In genomic region chr12:16626991-16627390, GRCh38 we compare ENCODE assay signal across 21 cellular contexts. TPM values are rescaled to one million over a fixed set of nuclear protein-coding genes. Genes with fewer than 3 reads are reported as not detected.
DNase-seq lines count a peak whose midpoint lies in the region; ATAC-seq, FAIRE-seq and TF ChIP-seq lines count a peak whose summit lies in the region.
"Had no signal": no experiment of that assay in that cellular context is flagged by ENCODE, and none has a peak within 500 bp of the region (broad histone marks: within the 10 kb centered on the region; RNA-seq: fewer than 3 reads in every experiment).

No MANE protein-coding gene starts in this region.

- H3K27me3 Mint-ChIP-seq in nephron progenitor cell (ENCODE audit: low read depth, poor library complexity): no peaks in the 10 kb centered on the region
- H3K27me3 Mint-ChIP-seq in activated T-helper 2 cell treated with anti-CD3 and anti-CD28 coated beads, Interferon-gamma antibody, Interleukin-2, Interleukin-4, amounts not matched to agents 10 μg/mL and 5 μg/mL and 100 μg/mL, durations not matched to agents 14 hours and 24 hours and 36 hours (ENCODE audit: low read depth): no peaks in the 10 kb centered on the region
- H3K27me3 Mint-ChIP-seq: CD4-positive, alpha-beta memory T cell; CD4-positive, CD25-positive, alpha-beta regulatory T cell; CD8-positive, alpha-beta memory T cell had no signal

- DNase-seq in D721Med (ENCODE audit: insufficient read length, low spot score) (no peak), NCI-H69 (lab: John Stamatoyannopoulos, UW) (peak; percentile 9), OCI-M1 (lab: John Stamatoyannopoulos, UW) (peak; percentile 14), nephron progenitor cell (no peak)
- DNase-seq in activated T-helper 2 cell treated with anti-CD3 and anti-CD28 coated beads, Interferon-gamma antibody, Interleukin-2, Interleukin-4, amounts not matched to agents 10 μg/mL and 5 μg/mL and 100 μg/mL, durations not matched to agents 14 hours and 24 hours and 36 hours (ENCODE audit: low spot score): no peak
- DNase-seq: 8988T; ACHN; BE2C; C1 segment of cervical spinal cord; CD4-positive, alpha-beta memory T cell; CD4-positive, CD25-positive, alpha-beta regulatory T cell; CD8-positive, alpha-beta memory T cell; COR-L47; GF-D8 had no signal

- no peak for ATAC-seq in SK-N-SH treated with all-trans-retinoic acid at 6 μM for 48 hours

- H3K27ac Mint-ChIP-seq in nephron progenitor cell: no peak overlapping the region
- no peak overlapping the region for H3K27ac Mint-ChIP-seq in activated T-helper 2 cell treated with anti-CD3 and anti-CD28 coated beads, Interferon-gamma antibody, Interleukin-2, Interleukin-4, amounts not matched to agents 10 μg/mL and 5 μg/mL and 100 μg/mL, durations not matched to agents 14 hours and 24 hours and 36 hours
- H3K27ac Mint-ChIP-seq: CD14-positive monocyte; CD4-positive, alpha-beta memory T cell; CD4-positive, CD25-positive, alpha-beta regulatory T cell; CD8-positive, alpha-beta memory T cell had no signal

- intact Hi-C loops in activated T-helper 2 cell treated with anti-CD3 and anti-CD28 coated beads, Interferon-gamma antibody, Interleukin-2, Interleukin-4, amounts not matched to agents 10 μg/mL and 5 μg/mL and 100 μg/mL, durations not matched to agents 14 hours and 24 hours and 36 hours (cut with micrococcal nuclease): no loop called here

- no peaks in the 10 kb centered on the region for H3K4me1 Mint-ChIP-seq in nephron progenitor cell
- no peaks in the 10 kb centered on the region for H3K4me1 Mint-ChIP-seq in activated T-helper 2 cell treated with anti-CD3 and anti-CD28 coated beads, Interferon-gamma antibody, Interleukin-2, Interleukin-4, amounts not matched to agents 10 μg/mL and 5 μg/mL and 100 μg/mL, durations not matched to agents 14 hours and 24 hours and 36 hours (ENCODE audit: low read depth)
- H3K4me1 Mint-ChIP-seq: CD14-positive monocyte; CD4-positive, alpha-beta memory T cell; CD4-positive, CD25-positive, alpha-beta regulatory T cell; CD8-positive, alpha-beta memory T cell had no signal

- no peaks in the 10 kb centered on the region for H3K36me3 Mint-ChIP-seq in nephron progenitor cell (ENCODE audit: low read depth)
- no peaks in the 10 kb centered on the region for H3K36me3 Mint-ChIP-seq in activated T-helper 2 cell treated with anti-CD3 and anti-CD28 coated beads, Interferon-gamma antibody, Interleukin-2, Interleukin-4, amounts not matched to agents 10 μg/mL and 5 μg/mL and 100 μg/mL, durations not matched to agents 14 hours and 24 hours and 36 hours (ENCODE audit: low read depth)
- H3K36me3 Mint-ChIP-seq: CD14-positive monocyte; CD4-positive, alpha-beta memory T cell; CD4-positive, CD25-positive, alpha-beta regulatory T cell; CD8-positive, alpha-beta memory T cell had no signal

- H3K4me3 Mint-ChIP-seq in nephron progenitor cell: no peak overlapping the region
- H3K4me3 Mint-ChIP-seq in activated T-helper 2 cell treated with anti-CD3 and anti-CD28 coated beads, Interferon-gamma antibody, Interleukin-2, Interleukin-4, amounts not matched to agents 10 μg/mL and 5 μg/mL and 100 μg/mL, durations not matched to agents 14 hours and 24 hours and 36 hours (ENCODE audit: low read depth): no peak overlapping the region
- H3K4me3 Mint-ChIP-seq: CD14-positive monocyte; CD4-positive, alpha-beta memory T cell; CD4-positive, CD25-positive, alpha-beta regulatory T cell; CD8-positive, alpha-beta memory T cell had no signal

- FAIRE-seq in D721Med (lab: Jason Lieb, UNC): peak; percentile 48
- FAIRE-seq: A204.1, G401.6, GM12892, GM18507, GM19239 had no signal

- H3K9me3 Mint-ChIP-seq in nephron progenitor cell: no peaks in the 10 kb centered on the region
- peaks cover 9% of the 10 kb centered on the region for H3K9me3 Mint-ChIP-seq in activated T-helper 2 cell treated with anti-CD3 and anti-CD28 coated beads, Interferon-gamma antibody, Interleukin-2, Interleukin-4, amounts not matched to agents 10 μg/mL and 5 μg/mL and 100 μg/mL, durations not matched to agents 14 hours and 24 hours and 36 hours

- no peak for TF ChIP-seq CTCF in D721Med (IDR thresholded peaks at IDR 0.05; ENCODE audit: insufficient read depth, missing control alignments)
- TF ChIP-seq CTCF in nephron progenitor cell (IDR thresholded peaks at IDR 0.05): no peak

TF ChIP-seq in SK-N-SH treated with all-trans-retinoic acid at 6 μM for 48 hours, 23 proteins besides CTCF, POLR2A, EP300 and RAD21:
- no peak for TF ChIP-seq SNAI2 (CRISPR knock-in tag; IDR thresholded peaks at IDR 0.05)
- no peak for TF ChIP-seq RARB (CRISPR knock-in tag; IDR thresholded peaks at IDR 0.05)
- no peak for TF ChIP-seq CSRNP3 (CRISPR knock-in tag; IDR thresholded peaks at IDR 0.05)
- TF ChIP-seq ZFP30 (CRISPR knock-in tag; IDR thresholded peaks at IDR 0.05): no peak
- no peak for TF ChIP-seq ZNF8 (CRISPR knock-in tag; IDR thresholded peaks at IDR 0.05)
- no peak for TF ChIP-seq PPARA (CRISPR knock-in tag; IDR thresholded peaks at IDR 0.05; ENCODE audit: borderline replicate concordance)
- no peak for TF ChIP-seq ZNF70 (CRISPR knock-in tag; IDR thresholded peaks at IDR 0.05)
- no peak for TF ChIP-seq TSHZ2 (CRISPR knock-in tag; IDR thresholded peaks at IDR 0.05)
- TF ChIP-seq POU6F1 (CRISPR knock-in tag; IDR thresholded peaks at IDR 0.05; ENCODE audit: borderline replicate concordance, low read depth): no peak
- TF ChIP-seq ZC3H10 (CRISPR knock-in tag; IDR thresholded peaks at IDR 0.05): no peak
- no peak for TF ChIP-seq CSDC2 (CRISPR knock-in tag; IDR thresholded peaks at IDR 0.05)

RNA-seq across cellular contexts. Expression of gene LMO3, which starts 21.0 kb away (rescaled TPM):
- not detected in 2 replicates for total RNA-seq in activated T-helper 2 cell treated with anti-CD3 and anti-CD28 coated beads, Interferon-gamma antibody, Interleukin-2, Interleukin-4, amounts not matched to agents 10 μg/mL and 5 μg/mL and 100 μg/mL, durations not matched to agents 14 hours and 24 hours and 36 hours
- total RNA-seq: CD4-positive, alpha-beta memory T cell; CD4-positive, CD25-positive, alpha-beta regulatory T cell; CD8-positive, alpha-beta memory T cell had no signal

Comparison
In these comparisons a context has a peak if more than half of its experiments do, and no peak if none do; other contexts are left out.
1. DNase-seq: peak in NCI-H69 (single experiment) and OCI-M1 (single experiment); none in D721Med (single experiment), nephron progenitor cell (single experiment) and activated T-helper 2 cell treated with anti-CD3 and anti-CD28 coated beads, Interferon-gamma antibody, Interleukin-2, Interleukin-4, amounts not matched to agents 10 μg/mL and 5 μg/mL and 100 μg/mL, durations not matched to agents 14 hours and 24 hours and 36 hours (single experiment).